1 cellular context compared by ENCODE assay signal in genomic region chr11:34953955-34954354, GRCh38.
TF ChIP-seq lines count a peak whose summit lies in the region.

No MANE protein-coding gene starts in this region.

TF ChIP-seq in HepG2, 621 proteins besides CTCF, POLR2A, EP300 and RAD21:
- TF ChIP-seq ZNF556 (CRISPR knock-in tag; IDR thresholded peaks at IDR 0.05; ENCODE audit: borderline replicate concordance) (no peak), RFX5 (IDR thresholded peaks at IDR 0.05; ENCODE audit: low read depth, low read length) (peak; percentile 59; the same call in 1 of the 2 replicates)
